ENCODE assay signal across 8 cellular contexts in genomic region chr18:23498877-23499570, GRCh38. TPM values are rescaled to one million over a fixed set of nuclear protein-coding genes. Genes with fewer than 3 reads are reported as not detected.
DNase-seq lines count a peak whose midpoint lies in the region; ATAC-seq lines count a peak whose summit lies in the region.

No MANE protein-coding gene starts in this region.

- H3K4me3 Mint-ChIP-seq in T-helper 17 cell = no peak overlapping the region

- peaks cover 15% of the 10 kb centered on the region for H3K4me1 Mint-ChIP-seq in T-helper 17 cell

- H3K36me3 Mint-ChIP-seq in T-helper 17 cell (ENCODE audit: low read depth) = peaks cover 6% of the 10 kb centered on the region

- H3K79me2 ChIP-seq in GM23248 (ENCODE audit: insufficient read depth) = peaks cover 5% of the 10 kb centered on the region

- no peaks in the 10 kb centered on the region for H3K36me3 ChIP-seq in GM23248 (ENCODE audit: low read depth)

- in situ Hi-C loops in GM23248 (cut with MboI) = no loop called here

- no peaks in the 10 kb centered on the region for H3F3A ChIP-seq in GM23248 (ENCODE audit: insufficient read depth)

- no peak overlapping the region for H3K27ac Mint-ChIP-seq in T-helper 17 cell

- WGBS in GM23248 (ENCODE audit: low coverage in 1 of 2, low lambda C conversion rate in 2 of 2, missing lambda C conversion rate in 2 of 2), 2 experiments = 38 to 42% methylated on average over 13 of the region's 13 CpGs

- no peaks in the 10 kb centered on the region for H3K27me3 Mint-ChIP-seq in T-helper 17 cell

- DNase-seq in DMS 273 (lab: John Stamatoyannopoulos, UW; ENCODE audit: unreplicated experiment) (peak; percentile 84), GM23248 (peak; percentile 92), NCI-H128 (lab: John Stamatoyannopoulos, UW; ENCODE audit: unreplicated experiment) (peak; percentile 40), T-helper 17 cell (peak; percentile 39 to 59 (median 46)), anterior cingulate cortex (lab: John Stamatoyannopoulos, UW) (peak in 48 of 58 donors; percentile 7 to 81 (median 42)), iPS-NIHi7 (ENCODE audit: extremely low spot score) (peak; percentile 72)
- DNase-seq in stimulated activated CD4-positive, alpha-beta T cell treated with anti-CD3 and anti-CD28 coated beads, Interleukin-15, amount 100 ng/mL, for 1 hour (ENCODE audit: low read depth in 1 of 2, low spot score in 1 of 2) = peak; percentile 32 to 42

- H3K9me3 ChIP-seq in GM23248 (ENCODE audit: low read depth) (no peaks in the 10 kb centered on the region), T-helper 17 cell (ENCODE audit: control insufficient read depth, low read length, poor library complexity, severe bottlenecking) (no peaks in the 10 kb centered on the region)

- no peak overlapping the region for H3K27ac ChIP-seq in GM23248

- H3K9ac ChIP-seq in GM23248 = no peak overlapping the region

- no peaks in the 10 kb centered on the region for H3K27me3 ChIP-seq in GM23248 (replicated peaks; ENCODE audit: insufficient read depth)

- peak; percentile 39 for ATAC-seq in T-helper 17 cell
- ATAC-seq in HG02642 (IDR thresholded peaks at IDR 0.05; ENCODE audit: poor library complexity, unreplicated experiment) = no peak

- no peak overlapping the region for H3K4me3 ChIP-seq in GM23248

- peaks cover 6% of the 10 kb centered on the region; the same call in 1 of the 2 replicates for H3K4me1 ChIP-seq in GM23248 (ENCODE audit: insufficient read depth)

- H4K20me1 ChIP-seq in GM23248 (ENCODE audit: insufficient read depth) = no peaks in the 10 kb centered on the region

- H3K4me2 ChIP-seq in GM23248 (ENCODE audit: unreplicated experiment) = no peak overlapping the region

- peak overlapping the region; percentile 31; the same call in 1 of the 2 replicates for H2AFZ ChIP-seq in GM23248

- H3K9me2 ChIP-seq in GM23248 (ENCODE audit: insufficient read depth) = no peaks in the 10 kb centered on the region

RNA-seq across cellular contexts. Expression of gene RMC1, which starts 4.3 kb away (rescaled TPM):
- 13.3 and 22.8 TPM in 2 replicates for total RNA-seq in GM23248 (2014; rRNA removed; shearing (Covaris generic))
- polyA plus RNA-seq in GM23248 (2016; fragmentation: Nextera tagmentation; extraction: Ambion mirVana) = 22.1 and 24.9 TPM in 2 replicates
- total RNA-seq in T-helper 17 cell = 10 to 100 TPM; 64.0 to 72.2 TPM

RNA-seq across cellular contexts. Expression of gene RIOK3, which starts 45.9 kb away (rescaled TPM):
- total RNA-seq in GM23248 (2014; rRNA removed; shearing (Covaris generic)) = 71.7 and 89.3 TPM in 2 replicates
- 78.4 and 81.8 TPM in 2 replicates for polyA plus RNA-seq in GM23248 (2016; fragmentation: Nextera tagmentation; extraction: Ambion mirVana)
- 100 to 1,000 TPM; 103 to 142 TPM for total RNA-seq in T-helper 17 cell

Comparison
In these comparisons a context has a peak if more than half of its experiments do, and no peak if none do; other contexts are left out.
1. DNase-seq: peak in every context shown above with its lines; median percentile 92 in GM23248; 84 in DMS 273; 72 in iPS-NIHi7; 46 in T-helper 17 cell; 42 in anterior cingulate cortex; 40 in NCI-H128; 37 in stimulated activated CD4-positive, alpha-beta T cell treated with anti-CD3 and anti-CD28 coated beads, Interleukin-15, amount 100 ng/mL, for 1 hour.